ENCODE assay signal across 1 cellular context in genomic region chr15:80744826-80745225, GRCh38.
TF ChIP-seq lines count a peak whose summit lies in the region.

No MANE protein-coding gene starts in this region.

TF ChIP-seq in IMR-90, 13 proteins besides CTCF, POLR2A, EP300 and RAD21 (continued from another document):
- TF ChIP-seq, protein P1, sequence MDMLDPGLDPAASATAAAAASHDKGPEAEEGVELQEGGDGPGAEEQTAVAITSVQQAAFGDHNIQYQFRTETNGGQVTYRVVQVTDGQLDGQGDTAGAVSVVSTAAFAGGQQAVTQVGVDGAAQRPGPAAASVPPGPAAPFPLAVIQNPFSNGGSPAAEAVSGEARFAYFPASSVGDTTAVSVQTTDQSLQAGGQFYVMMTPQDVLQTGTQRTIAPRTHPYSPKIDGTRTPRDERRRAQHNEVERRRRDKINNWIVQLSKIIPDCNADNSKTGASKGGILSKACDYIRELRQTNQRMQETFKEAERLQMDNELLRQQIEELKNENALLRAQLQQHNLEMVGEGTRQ (IDR thresholded peaks at IDR 0.05; ENCODE audit: low read depth, low read length) = no peak
- TF ChIP-seq CEBPB (IDR thresholded peaks at IDR 0.05; ENCODE audit: low read depth, low read length) (peak; percentile 84), CHD1 (IDR thresholded peaks at IDR 0.05; ENCODE audit: low read depth, low read length) (no peak), RFX5 (IDR thresholded peaks at IDR 0.05; ENCODE audit: low read depth, low read length) (no peak), MAZ (IDR thresholded peaks at IDR 0.05; ENCODE audit: borderline replicate concordance, low read depth, low read length) (no peak)
TF ChIP-seq in IMR-90: peak in this region for 1.
